ENCODE assay signal across 8 cellular contexts in genomic region chr22:37819100-37819433, GRCh38. TPM values are rescaled to one million over a fixed set of nuclear protein-coding genes. Genes with fewer than 3 reads are reported as not detected.
DNase-seq lines count a peak whose midpoint lies in the region; ATAC-seq, FAIRE-seq and TF ChIP-seq lines count a peak whose summit lies in the region.
"Had no signal": no experiment of that assay in that cellular context is flagged by ENCODE, and none has a peak within 500 bp of the region (broad histone marks: within the 10 kb centered on the region; RNA-seq: fewer than 3 reads in every experiment).

No MANE protein-coding gene starts in this region.

- H3K4me1 ChIP-seq in astrocyte (ENCODE audit: insufficient read depth, low read length) (peaks cover 18% of the 10 kb centered on the region), left lung (peaks cover 15 to 21% of the 10 kb centered on the region in 2 donors)

- no peaks in the 10 kb centered on the region for H3K79me2 ChIP-seq in astrocyte (ENCODE audit: insufficient read depth, low read length)

- H3K9me3 Mint-ChIP-seq in HFFc6 (no peaks in the 10 kb centered on the region), astrocyte (ENCODE audit: unreplicated experiment) (no peaks in the 10 kb centered on the region)

- H3K9me3 ChIP-seq in astrocyte (ENCODE audit: insufficient read depth, low read depth, low read length) (no peaks in the 10 kb centered on the region), left lung (no peaks in the 10 kb centered on the region)

- H3K4me3 Mint-ChIP-seq in HFFc6 = peak overlapping the region; percentile 46; the same call in 1 of the 2 replicates
- H3K4me3 Mint-ChIP-seq in astrocyte (ENCODE audit: unreplicated experiment) = no peak overlapping the region

- TF ChIP-seq CTCF in HFFc6 (IDR thresholded peaks at IDR 0.05) (no peak), astrocyte (IDR thresholded peaks at IDR 0.05; ENCODE audit: insufficient read depth, low read depth, low read length) (no peak), left lung (IDR thresholded peaks at IDR 0.05) (no peak), GM10266 (IDR thresholded peaks at IDR 0.05; ENCODE audit: control insufficient read depth, insufficient read depth, low read depth, missing control alignments) (no peak)

- ATAC-seq in left lung (no peak), GM19463 (IDR thresholded peaks at IDR 0.05; ENCODE audit: unreplicated experiment) (no peak)
- peak; percentile 21 for ATAC-seq in stimulated activated naive CD8-positive, alpha-beta T cell treated with anti-CD3 and anti-CD28 coated beads, Interleukin-15, Interleukin-2, amounts not matched to agents 100 U/mL and 50 U/mL, for 24 hours

- no peak overlapping the region for H3K27ac Mint-ChIP-seq in HFFc6
- H3K27ac Mint-ChIP-seq in astrocyte (ENCODE audit: unreplicated experiment) = no peak overlapping the region

- H2AFZ ChIP-seq in astrocyte (ENCODE audit: low read depth, low read length) = peak overlapping the region; percentile 75

- H3K27me3 ChIP-seq in astrocyte (ENCODE audit: insufficient read depth, low read length) (peaks cover 16% of the 10 kb centered on the region), left lung (peaks cover 6 to 64% of the 10 kb centered on the region in 2 donors)

- no peaks in the 10 kb centered on the region for H3K36me3 ChIP-seq in astrocyte (ENCODE audit: insufficient read depth, low read length)
- H3K36me3 ChIP-seq in left lung = peaks cover 0 to 9% of the 10 kb centered on the region in 2 donors

- H3K4me2 ChIP-seq in astrocyte (ENCODE audit: low read length) = peak overlapping the region; percentile 85

- intact Hi-C loops in left lung (cut with DNase I) = loop anchor here in 1 of 2 donors (10.0 kb wide), 1 partner anchor 46 kb away; no protein-coding TSS in a partner anchor

- no peaks in the 10 kb centered on the region for H4K20me1 ChIP-seq in astrocyte (ENCODE audit: insufficient read depth, low read length)

- H3K27ac ChIP-seq in astrocyte (ENCODE audit: low read depth, low read length) (no peak overlapping the region), left lung (no peak overlapping the region)

- DNase-seq in HFFc6 (no peak), astrocyte (ENCODE audit: low read depth) (no peak), left lung (no peak), GM10266 (ENCODE audit: extremely low spot score) (no peak), OCI-M1 (lab: John Stamatoyannopoulos, UW) (no peak)
- DNase-seq in stimulated activated naive CD8-positive, alpha-beta T cell treated with anti-CD3 and anti-CD28 coated beads, Interleukin-15, Interleukin-2, amounts not matched to agents 100 U/mL and 50 U/mL, for 24 hours = no peak

- H3K9ac ChIP-seq in astrocyte (ENCODE audit: low read length) = no peak overlapping the region

- H3K27me3 Mint-ChIP-seq in HFFc6 (ENCODE audit: insufficient read depth) (peaks cover 22% of the 10 kb centered on the region), astrocyte (ENCODE audit: low read depth, unreplicated experiment) (peaks cover 34% of the 10 kb centered on the region)

- H3K4me1 Mint-ChIP-seq in HFFc6 (ENCODE audit: low read depth) (peaks cover 17% of the 10 kb centered on the region), astrocyte (ENCODE audit: low read depth, unreplicated experiment) (peaks cover 2% of the 10 kb centered on the region)

- no peak for FAIRE-seq in astrocyte (lab: Jason Lieb, UNC)

- H3K4me3 ChIP-seq in astrocyte (ENCODE audit: insufficient read depth, low read depth, low read length) (peak overlapping the region; percentile 20), left lung (peak overlapping the region; percentile 8 to 34)

- H3K36me3 Mint-ChIP-seq in HFFc6 (ENCODE audit: low read depth) = no peaks in the 10 kb centered on the region
- H3K36me3 Mint-ChIP-seq in astrocyte (ENCODE audit: low read depth, unreplicated experiment) = peaks cover 3% of the 10 kb centered on the region

RNA-seq across cellular contexts. Expression of gene GALR3, which starts 4.1 kb away (rescaled TPM):
- total RNA-seq in HFFc6 (2021; fragmentation: NEBNext Ultra II Directional; extraction: Animal tissue kit (Norgen Biotek cat#: 25700)) = not detected
- not detected in 2 replicates for total RNA-seq in astrocyte
- total RNA-seq in left lung = not detected
- total RNA-seq: aorta had no signal

RNA-seq across cellular contexts. Expression of gene GCAT, which starts 11.3 kb away (rescaled TPM):
- total RNA-seq in HFFc6 (2021; fragmentation: NEBNext Ultra II Directional; extraction: Animal tissue kit (Norgen Biotek cat#: 25700)) = 10 to 100 TPM; 27.6 to 42.3 (median 29.2) TPM
- total RNA-seq in astrocyte (12.8 and 14.3 TPM in 2 replicates), left lung (10 to 100 TPM; 12.6 to 16.7 TPM)

RNA-seq across cellular contexts. Expression of gene ANKRD54, which starts 25.1 kb away (rescaled TPM):
- total RNA-seq in HFFc6 (2021; fragmentation: NEBNext Ultra II Directional; extraction: Animal tissue kit (Norgen Biotek cat#: 25700)) = 10 to 100 TPM; 18.3 to 25.4 (median 20.9) TPM
- total RNA-seq in astrocyte (19.9 and 21.5 TPM in 2 replicates), left lung (10 to 100 TPM; 15.2 to 21.9 TPM)

RNA-seq across cellular contexts. Expression of gene EIF3L, which starts 30.2 kb away (rescaled TPM):
- total RNA-seq in HFFc6 (2021; fragmentation: NEBNext Ultra II Directional; extraction: Animal tissue kit (Norgen Biotek cat#: 25700)) = 100 to 1,000 TPM; 306 to 371 (median 357) TPM
- total RNA-seq in astrocyte (294 and 323 TPM in 2 replicates), left lung (100 to 1,000 TPM; 310 to 378 TPM)
